ENCODE assay signal across 24 cellular contexts in the genomic region with DNA sequence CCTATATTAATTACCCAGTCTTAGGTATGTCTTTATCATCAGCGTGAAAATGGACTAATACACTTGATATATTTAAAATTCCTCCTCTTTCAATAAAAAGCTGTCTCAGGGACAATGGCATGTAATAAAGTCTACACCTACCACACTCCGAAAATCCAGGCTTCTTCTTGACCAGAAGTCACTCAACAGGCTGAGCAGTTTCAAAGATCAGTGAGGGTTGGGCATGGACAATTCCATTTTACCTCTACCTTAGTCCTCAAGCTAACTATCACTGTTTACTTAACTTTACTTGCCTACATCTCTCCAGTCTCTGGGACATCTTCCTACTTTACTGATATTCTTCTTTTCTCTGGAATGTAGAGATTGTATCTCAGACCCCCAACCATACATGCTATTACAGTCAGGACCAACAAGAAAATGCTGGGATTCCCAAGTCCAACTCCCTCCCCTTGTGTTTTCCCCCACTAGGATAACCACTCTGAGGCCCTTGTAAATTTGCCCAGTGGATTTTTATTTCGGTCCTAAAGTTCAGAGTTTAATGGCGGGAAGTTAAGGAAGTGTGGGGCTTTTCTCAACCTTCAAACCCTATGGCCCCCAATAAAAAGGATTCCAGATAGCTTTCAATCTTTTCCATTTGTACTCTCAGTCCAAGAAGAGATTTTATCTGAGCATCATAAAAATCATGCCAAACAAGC.
"Had no signal": no experiment of that assay in that cellular context is flagged by ENCODE, and none has a peak within 500 bp of the region (broad histone marks: within the 10 kb centered on the region; RNA-seq: fewer than 3 reads in every experiment).

No MANE protein-coding gene starts in this region.

- ATAC-seq: activated T-cell treated with anti-CD3 and anti-CD28 coated beads, Interleukin-2, amount 50 U/mL, for 4 hours; Right ventricle myocardium inferior had no signal

- H3K4me2 ChIP-seq: SK-N-SH had no signal

- H3K9me3 ChIP-seq: SK-N-SH had no signal

- H3K27me3 ChIP-seq: brain microvascular endothelial cell had no signal

- H3K4me3 ChIP-seq: cardiac muscle cell had no signal

- H3K27ac ChIP-seq: brain microvascular endothelial cell, cardiac muscle cell, VCaP had no signal

- DNase-seq: activated CD4-positive, alpha-beta memory T cell treated with anti-CD3 and anti-CD28 coated beads for 36 hours; activated CD4-positive, alpha-beta T cell treated with anti-CD3 and anti-CD28 coated beads, Interleukin-2, amount 10 ng/mL, durations not matched to agents 7 days and 5 days; activated CD4-positive, CD25-positive, alpha-beta regulatory T cell; activated CD8-positive, alpha-beta memory T cell treated with anti-CD3 and anti-CD28 coated beads for 24 hours; activated effector memory CD4-positive, alpha-beta T cell treated with anti-CD3 and anti-CD28 coated beads, Interleukin-2, amount 50 U/mL, for 16 hours; activated naive CD4-positive, alpha-beta T cell treated with anti-CD3 and anti-CD28 coated beads for 36 hours; activated T-cell treated with anti-CD3 and anti-CD28 coated beads, Interleukin-2, amount 50 U/mL, for 4 hours; amygdala; brain microvascular endothelial cell; KG1; NCI-H1048; NCI-H146; NCI-H187 treated with DMSO at 0.1 percent for 48 hours; NCI-H2081 treated with DMSO at 0.1 percent for 48 hours; NCI-H2227 treated with DMSO at 0.1 percent for 48 hours; NCI-H446 treated with DMSO at 0.1 percent for 48 hours; NCI-H526; NCI-H82; RPMI8226; SK-N-SH; T-helper 1 cell had no signal

- H3K36me3 ChIP-seq: brain microvascular endothelial cell, cardiac muscle cell had no signal
